ENCODE assay signal across 8 cellular contexts in genomic region chr17:42101513-42102292, GRCh38. TPM values are rescaled to one million over a fixed set of nuclear protein-coding genes. Genes with fewer than 3 reads are reported as not detected.
A peak's percentile ranks its signal among the peaks of the same experiment; 100 is the strongest.
DNase-seq lines count a peak whose midpoint lies in the region; TF ChIP-seq lines count a peak whose summit lies in the region.

No MANE protein-coding gene starts in this region.

- TF ChIP-seq CTCF in A673 (conservative IDR thresholded peaks at IDR 0.05; ENCODE audit: low read depth, low read length) (peak; percentile 72), GM12874 (IDR thresholded peaks at IDR 0.05; ENCODE audit: insufficient read depth, low read depth, low read length) (peak; percentile 93), esophagus muscularis mucosa (IDR thresholded peaks at IDR 0.05) (peak; percentile 62 to 78 (median 63)), nephron (IDR thresholded peaks at IDR 0.05; ENCODE audit: unreplicated experiment in 3 of 3) (peak; percentile 62 to 71 (median 65)), stomach (IDR thresholded peaks at IDR 0.05) (peak in 5 of 7 experiments; percentile 48 to 76 (median 64))

- no peak overlapping the region for H3K4me3 ChIP-seq in A673 (ENCODE audit: low read depth, low read length, poor library complexity, severe bottlenecking)
- no peak overlapping the region for H3K4me3 ChIP-seq in NT2/D1 (ENCODE audit: insufficient read length, low read depth)
- no peak overlapping the region for H3K4me3 ChIP-seq in esophagus muscularis mucosa
- H3K4me3 ChIP-seq in stomach, result no peak overlapping the region

- no peaks in the 10 kb centered on the region for H3K9me3 ChIP-seq in A673 (ENCODE audit: low read depth, low read length, poor library complexity, severe bottlenecking)
- H3K9me3 ChIP-seq in NT2/D1 (ENCODE audit: insufficient read depth, low read length), result no peaks in the 10 kb centered on the region
- H3K9me3 ChIP-seq in esophagus muscularis mucosa, result no peaks in the 10 kb centered on the region
- H3K9me3 ChIP-seq in stomach, result no peaks in the 10 kb centered on the region

- H3K27me3 Mint-ChIP-seq in nephron (ENCODE audit: low read depth), result peaks cover 55% of the 10 kb centered on the region

- H3K36me3 ChIP-seq in A673 (ENCODE audit: insufficient read depth, low read length, poor library complexity, severe bottlenecking) (no peaks in the 10 kb centered on the region), NT2/D1 (ENCODE audit: insufficient read depth, insufficient read length, low read length) (no peaks in the 10 kb centered on the region), esophagus muscularis mucosa (peaks cover 6 to 41% (median 21%) of the 10 kb centered on the region in 4 donors), stomach (peaks cover 11 to 39% (median 32%) of the 10 kb centered on the region in 4 donors)

- 39% methylated on average over 11 of the region's 14 CpGs for WGBS in esophagus muscularis mucosa
- WGBS in stomach, 5 donors, result 29 to 59% (median 47%) methylated on average over 8 to 14 of the region's 14 CpGs

- H3K27ac ChIP-seq in A673 (ENCODE audit: low read depth, low read length, poor library complexity, severe bottlenecking), result no peak overlapping the region
- no peak overlapping the region for H3K27ac ChIP-seq in esophagus muscularis mucosa (replicated peaks in 1 of 4)
- H3K27ac ChIP-seq in stomach, result no peak overlapping the region

- CTCF ChIA-PET in A673 (lab: Charles Lee), result interaction anchor here (0.7 kb wide), 1 partner anchor 10 kb away, joined by 3 read pairs; no protein-coding TSS in a partner anchor

- H3K36me3 Mint-ChIP-seq in nephron (ENCODE audit: low read depth), result no peaks in the 10 kb centered on the region

- H3K4me1 ChIP-seq in A673 (ENCODE audit: insufficient read depth, low read length, poor library complexity, severe bottlenecking), result no peaks in the 10 kb centered on the region
- H3K4me1 ChIP-seq in NT2/D1 (ENCODE audit: insufficient read depth, insufficient read length), result peaks cover 9% of the 10 kb centered on the region
- H3K4me1 ChIP-seq in esophagus muscularis mucosa, result peaks cover 6 to 19% (median 13%) of the 10 kb centered on the region in 4 donors
- peaks cover 10 to 19% (median 14%) of the 10 kb centered on the region in 4 donors for H3K4me1 ChIP-seq in stomach

- H3K27ac Mint-ChIP-seq in nephron, result no peak overlapping the region

- H3K4me1 Mint-ChIP-seq in nephron, result peaks cover 14% of the 10 kb centered on the region

- no peak overlapping the region for H3K9ac ChIP-seq in NT2/D1 (ENCODE audit: insufficient read length, low read depth)

- POLR2A ChIA-PET in A673 (lab: Charles Lee; ENCODE audit: low non-redundant PET), result no interaction called here

- intact Hi-C loops in A673 (cut with micrococcal nuclease; ENCODE audit: unreplicated experiment), result loop anchor here (1.0 kb wide), 1 partner anchor 76 kb away; no protein-coding TSS in a partner anchor
- intact Hi-C loops in esophagus muscularis mucosa (cut with DNase I), result loop anchor here (5.0 kb wide), 1 partner anchor 34 kb away; no protein-coding TSS in a partner anchor
- intact Hi-C loops in stomach (cut with DNase I; ENCODE audit: low total_unique reads), result no loop called here

- TF ChIP-seq EP300 in esophagus muscularis mucosa (IDR thresholded peaks at IDR 0.05), result no peak
- no peak for TF ChIP-seq EP300 in stomach (IDR thresholded peaks at IDR 0.05)

- no peak overlapping the region for H3K4me3 Mint-ChIP-seq in nephron

- BruUV-seq in A673 (replicated peaks; lab: Mats Ljungman, UMichigan), result no TSS peak

- peak; percentile 56 for DNase-seq in A673 (ENCODE audit: low spot score)
- peak; percentile 52 for DNase-seq in NT2/D1 (ENCODE audit: low read depth, low spot score)
- DNase-seq in activated T-cell treated with anti-CD3 and anti-CD28 coated beads for 1 hour (ENCODE audit: low read depth), result peak; percentile 55
- no peak for DNase-seq in esophagus muscularis mucosa (ENCODE audit: extremely low spot score)
- DNase-seq in stomach, result peak; percentile 71
- DNase-seq in cerebellar nuclear complex (lab: John Stamatoyannopoulos, UW), result no peak

- TF ChIP-seq POLR2A in esophagus muscularis mucosa (IDR thresholded peaks at IDR 0.05; ENCODE audit: low read depth) (no peak), stomach (IDR thresholded peaks at IDR 0.05) (no peak)

- no peaks in the 10 kb centered on the region for H3K27me3 ChIP-seq in A673 (replicated peaks; ENCODE audit: insufficient read depth, low read depth, low read length, poor library complexity)
- peaks cover 15% of the 10 kb centered on the region for H3K27me3 ChIP-seq in NT2/D1 (ENCODE audit: insufficient read depth, insufficient read length)
- peaks cover 0 to 21% (median 9%) of the 10 kb centered on the region in 4 donors for H3K27me3 ChIP-seq in esophagus muscularis mucosa
- H3K27me3 ChIP-seq in stomach, result peaks cover 0 to 22% (median 19%) of the 10 kb centered on the region in 3 donors

- H3K9me3 Mint-ChIP-seq in nephron, result no peaks in the 10 kb centered on the region

RNA-seq across cellular contexts. Expression of gene ZNF385C, which starts 3.4 kb away (rescaled TPM):
- total RNA-seq in A673 (2021), result 0.15 and 0.17 TPM in 2 replicates
- total RNA-seq in esophagus muscularis mucosa, result under 1 TPM in 2 of 4 donors, not detected in 2; 0.39 to 0.42 TPM
- under 1 TPM in 1 of 5 donors, not detected in 4; 0.87 TPM for total RNA-seq in stomach
- 1 to 10 TPM in 1 of 3 donors, under 1 TPM in 2; 0.31 to 1.4 (median 0.53) TPM for polyA plus RNA-seq in stomach

RNA-seq across cellular contexts. Expression of gene DHX58, which starts 10.8 kb away (rescaled TPM):
- total RNA-seq in A673 (2021) (2.1 and 3.3 TPM in 2 replicates), esophagus muscularis mucosa (10 to 100 TPM in 3 of 4 donors, 1 to 10 TPM in 1; 9.6 to 11.7 (median 11.3) TPM), stomach (10 to 100 TPM in 2 of 5 donors, 1 to 10 TPM in 3; 3.2 to 21.9 (median 9.8) TPM)
- polyA plus RNA-seq in stomach, result 10 to 100 TPM; 15.1 to 23.4 (median 20.3) TPM

RNA-seq across cellular contexts. Expression of gene KAT2A, which starts 19.5 kb away (rescaled TPM):
- 28.6 and 30.3 TPM in 2 replicates for total RNA-seq in A673 (2021)
- 10 to 100 TPM; 13.8 to 31.1 (median 21.8) TPM for total RNA-seq in esophagus muscularis mucosa
- 100 to 1,000 TPM in 1 of 5 donors, 10 to 100 TPM in 4; 10.1 to 114 (median 74.7) TPM for total RNA-seq in stomach
- 10 to 100 TPM; 25.0 to 90.2 (median 29.3) TPM for polyA plus RNA-seq in stomach

RNA-seq across cellular contexts. Expression of gene HSPB9, which starts 20.9 kb away (rescaled TPM):
- total RNA-seq in A673 (2021) (not detected in 2 replicates), esophagus muscularis mucosa (under 1 TPM in 2 of 4 donors, not detected in 2; 0.26 to 0.42 TPM), stomach (not detected)
- under 1 TPM; 0.25 to 0.61 (median 0.35) TPM for polyA plus RNA-seq in stomach

RNA-seq across cellular contexts. Expression of gene C17orf113, which starts 51.3 kb away (rescaled TPM):
- total RNA-seq in A673 (2021) (0.41 and 0.72 TPM in 2 replicates), esophagus muscularis mucosa (1 to 10 TPM in 1 of 4 donors, under 1 TPM in 3; under 0.01 to 1.2 (median 0.67) TPM), stomach (1 to 10 TPM in 3 of 5 donors, not detected in 2; 1.8 to 5.2 (median 2.5) TPM)
- polyA plus RNA-seq in stomach, result under 1 TPM; 0.31 to 0.92 (median 0.68) TPM

Comparison
In these comparisons a context has a peak if more than half of its experiments do, and no peak if none do; other contexts are left out.
1. DNase-seq: peak in A673 (single experiment), NT2/D1 (single experiment), activated T-cell treated with anti-CD3 and anti-CD28 coated beads for 1 hour (single experiment) and stomach (single experiment); none in esophagus muscularis mucosa (single experiment) and cerebellar nuclear complex (0 of 2).
2. Peak in every context shown above with its lines, with median percentiles within 50 percentile points of each other: CTCF ChIP-seq.